19 cellular contexts compared by ENCODE assay signal in genomic region chr4:145182212-145182611, GRCh38. TPM values are rescaled to one million over a fixed set of nuclear protein-coding genes. Genes with fewer than 3 reads are reported as not detected.
DNase-seq lines count a peak whose midpoint lies in the region; ATAC-seq, FAIRE-seq and TF ChIP-seq lines count a peak whose summit lies in the region.
"Had no signal": no experiment of that assay in that cellular context is flagged by ENCODE, and none has a peak within 500 bp of the region (broad histone marks: within the 10 kb centered on the region; RNA-seq: fewer than 3 reads in every experiment).

No MANE protein-coding gene starts in this region.

- H3K4me1 Mint-ChIP-seq in activated CD4-positive, alpha-beta T cell treated with anti-CD3 and anti-CD28 coated beads, Interleukin-2, amount 10 ng/mL, durations not matched to agents 24 days and 14 days, result peaks cover 17% of the 10 kb centered on the region
- peaks cover 21% of the 10 kb centered on the region for H3K4me1 Mint-ChIP-seq in activated naive CD8-positive, alpha-beta T cell (ENCODE audit: low read depth)
- peaks cover 30% of the 10 kb centered on the region for H3K4me1 Mint-ChIP-seq in nephron

- peaks cover 0 to 25% (median 11%) of the 10 kb centered on the region in 12 donors for H3K4me1 ChIP-seq in heart left ventricle

- no peak overlapping the region for H3K27ac ChIP-seq in heart left ventricle
- H3K27ac ChIP-seq: GM23248, HL-60, uterus had no signal

- ATAC-seq in HG03045 (IDR thresholded peaks at IDR 0.05; ENCODE audit: unreplicated experiment) (no peak), heart left ventricle (no peak)
- ATAC-seq: left lung; Panc1; stimulated activated naive CD8-positive, alpha-beta T cell treated with anti-CD3 and anti-CD28 coated beads, Interleukin-15, amount 100 ng/mL, for 72 hours had no signal

- no peaks in the 10 kb centered on the region for H3K9me3 ChIP-seq in heart left ventricle
- H3K9me3 ChIP-seq: left lung, uterus had no signal

- FAIRE-seq in urothelium cell line (lab: Jason Lieb, UNC), result no peak
- FAIRE-seq: endothelial cell of umbilical vein had no signal

- peaks cover 18% of the 10 kb centered on the region for H3K27me3 Mint-ChIP-seq in activated CD4-positive, alpha-beta T cell treated with anti-CD3 and anti-CD28 coated beads, Interleukin-2, amount 10 ng/mL, durations not matched to agents 24 days and 14 days
- no peaks in the 10 kb centered on the region for H3K27me3 Mint-ChIP-seq in activated naive CD8-positive, alpha-beta T cell
- H3K27me3 Mint-ChIP-seq in nephron (ENCODE audit: low read depth), result no peaks in the 10 kb centered on the region
- H3K27me3 Mint-ChIP-seq: stimulated activated naive CD8-positive, alpha-beta T cell treated with anti-CD3 and anti-CD28 coated beads, Interleukin-15, amount 100 ng/mL, for 72 hours had no signal

- H3K4me3 Mint-ChIP-seq in activated CD4-positive, alpha-beta T cell treated with anti-CD3 and anti-CD28 coated beads, Interleukin-2, amount 10 ng/mL, durations not matched to agents 24 days and 14 days, result peak overlapping the region; percentile 62
- H3K4me3 Mint-ChIP-seq in activated naive CD8-positive, alpha-beta T cell, result peak overlapping the region; percentile 62
- peak overlapping the region; percentile 71 to 82 (median 72) for H3K4me3 Mint-ChIP-seq in nephron

- H3K9me3 Mint-ChIP-seq in activated CD4-positive, alpha-beta T cell treated with anti-CD3 and anti-CD28 coated beads, Interleukin-2, amount 10 ng/mL, durations not matched to agents 24 days and 14 days, result no peaks in the 10 kb centered on the region
- no peaks in the 10 kb centered on the region for H3K9me3 Mint-ChIP-seq in activated naive CD8-positive, alpha-beta T cell (ENCODE audit: low read depth)
- no peaks in the 10 kb centered on the region for H3K9me3 Mint-ChIP-seq in nephron
- H3K9me3 Mint-ChIP-seq: stimulated activated naive CD8-positive, alpha-beta T cell treated with anti-CD3 and anti-CD28 coated beads, Interleukin-15, amount 100 ng/mL, for 72 hours had no signal

- peaks cover 11% of the 10 kb centered on the region for H3K36me3 Mint-ChIP-seq in activated CD4-positive, alpha-beta T cell treated with anti-CD3 and anti-CD28 coated beads, Interleukin-2, amount 10 ng/mL, durations not matched to agents 24 days and 14 days (ENCODE audit: low read depth)
- H3K36me3 Mint-ChIP-seq in activated naive CD8-positive, alpha-beta T cell, result peaks cover 5% of the 10 kb centered on the region
- H3K36me3 Mint-ChIP-seq in nephron (ENCODE audit: low read depth), result no peaks in the 10 kb centered on the region

- H3K27ac Mint-ChIP-seq in activated CD4-positive, alpha-beta T cell treated with anti-CD3 and anti-CD28 coated beads, Interleukin-2, amount 10 ng/mL, durations not matched to agents 24 days and 14 days, result peak overlapping the region; percentile 76
- no peak overlapping the region for H3K27ac Mint-ChIP-seq in activated naive CD8-positive, alpha-beta T cell
- peak overlapping the region; percentile 66 to 92 (median 88) for H3K27ac Mint-ChIP-seq in nephron
- H3K27ac Mint-ChIP-seq: stimulated activated naive CD8-positive, alpha-beta T cell treated with anti-CD3 and anti-CD28 coated beads, Interleukin-15, amount 100 ng/mL, for 72 hours had no signal

- H3K4me3 ChIP-seq in heart left ventricle, result no peak overlapping the region
- H3K4me3 ChIP-seq: GM23248, left lung, uterus had no signal

- H3K27me3 ChIP-seq in heart left ventricle, result no peaks in the 10 kb centered on the region
- H3K27me3 ChIP-seq: left lung, uterus had no signal

- no peaks in the 10 kb centered on the region for H3K36me3 ChIP-seq in heart left ventricle
- H3K36me3 ChIP-seq: left lung, uterus had no signal

- no peak for TF ChIP-seq CTCF in GM20000 (IDR thresholded peaks at IDR 0.05; ENCODE audit: extremely low read depth, missing control alignments)
- no peak for TF ChIP-seq CTCF in nephron (IDR thresholded peaks at IDR 0.05; ENCODE audit: unreplicated experiment in 3 of 3)
- no peak for TF ChIP-seq CTCF in heart left ventricle (IDR thresholded peaks at IDR 0.05)

- no peak for DNase-seq in activated CD4-positive, alpha-beta T cell treated with anti-CD3 and anti-CD28 coated beads, Interleukin-2, amount 10 ng/mL, durations not matched to agents 24 days and 14 days
- no peak for DNase-seq in activated CD4-positive, alpha-beta T cell treated with anti-CD3 and anti-CD28 coated beads, Interleukin-2, amount 50 U/mL, for 4 hours
- DNase-seq in GM20000 (ENCODE audit: low spot score), result peak; percentile 33
- DNase-seq in heart left ventricle, result no peak
- DNase-seq in urothelium cell line (ENCODE audit: low spot score), result no peak
- DNase-seq: activated CD8-positive, alpha-beta memory T cell treated with anti-CD3 and anti-CD28 coated beads, Interleukin-2, amount 50 U/mL, for 48 hours; DND-41; foreskin fibroblast; GM23248; left lung; NCI-H1105; stimulated activated naive CD8-positive, alpha-beta T cell treated with anti-CD3 and anti-CD28 coated beads, Interleukin-15, amount 100 ng/mL, for 72 hours; uterus had no signal

- intact Hi-C loops in activated CD4-positive, alpha-beta T cell treated with anti-CD3 and anti-CD28 coated beads, Interleukin-2, amount 10 ng/mL, durations not matched to agents 24 days and 14 days (cut with micrococcal nuclease), result loop anchor here (5.0 to 10.0 kb wide), 2 partner anchors 550 to 1007 kb away; no protein-coding TSS in a partner anchor
- intact Hi-C loops in heart left ventricle (cut with DNase I), result loop anchor here in 1 of 10 donors (10.0 kb wide), 1 partner anchor 553 kb away; no protein-coding TSS in a partner anchor

- no peak for TF ChIP-seq POLR2A in heart left ventricle (IDR thresholded peaks at IDR 0.05)

- 87 to 94% (median 91%) methylated on average over 2 of the region's 2 CpGs for WGBS in heart left ventricle, 4 donors

RNA-seq across cellular contexts. Expression of gene OTUD4, which starts 1.8 kb away (rescaled TPM):
- 81.2 and 86.4 TPM in 2 replicates for total RNA-seq in activated CD4-positive, alpha-beta T cell treated with anti-CD3 and anti-CD28 coated beads, Interleukin-2, amount 10 ng/mL, durations not matched to agents 24 days and 14 days
- 10 to 100 TPM; 23.9 to 42.1 (median 31.1) TPM for total RNA-seq in heart left ventricle
- 10 to 100 TPM in 1 of 2 donors, 1 to 10 TPM in 1; 7.7 to 26.8 TPM for polyA plus RNA-seq in heart left ventricle
